ENCODE assay signal across 8 cellular contexts in genomic region chr17:58630883-58631522, GRCh38.
DNase-seq lines count a peak whose midpoint lies in the region; ATAC-seq and TF ChIP-seq lines count a peak whose summit lies in the region.

No MANE protein-coding gene starts in this region.

- H3K9me3 Mint-ChIP-seq in T-cell, result no peaks in the 10 kb centered on the region

- peaks cover 7% of the 10 kb centered on the region for H3K4me1 ChIP-seq in A673 (ENCODE audit: insufficient read depth, low read length, poor library complexity, severe bottlenecking)
- H3K4me1 ChIP-seq in effector memory CD4-positive, alpha-beta T cell (ENCODE audit: control insufficient read depth, insufficient read depth, low read length, poor library complexity, severe bottlenecking), result peaks cover 3% of the 10 kb centered on the region
- peaks cover 0 to 3% of the 10 kb centered on the region in 2 donors for H3K4me1 ChIP-seq in neuronal stem cell (ENCODE audit: control insufficient read depth in 2 of 2, insufficient read depth in 1 of 2, low read depth in 1 of 2, low read length in 2 of 2)
- H3K4me1 ChIP-seq in aorta (ENCODE audit: control insufficient read depth in 1 of 2, insufficient read depth in 2 of 2, low read length in 2 of 2), result no peaks in the 10 kb centered on the region

- H3K36me3 ChIP-seq in A673 (ENCODE audit: insufficient read depth, low read length, poor library complexity, severe bottlenecking) (no peaks in the 10 kb centered on the region), neuronal stem cell (replicated peaks in 1 of 2; ENCODE audit: control insufficient read depth in 2 of 2, insufficient read depth in 2 of 2, low read length in 2 of 2) (no peaks in the 10 kb centered on the region), aorta (ENCODE audit: control insufficient read depth in 1 of 2, insufficient read depth in 2 of 2, low read length in 1 of 2) (no peaks in the 10 kb centered on the region)
- H3K36me3 ChIP-seq in effector memory CD4-positive, alpha-beta T cell (ENCODE audit: control insufficient read depth, insufficient read depth, low read length), result no peaks in the 10 kb centered on the region

- ATAC-seq in GM21576 (IDR thresholded peaks at IDR 0.05; ENCODE audit: unreplicated experiment) (peak; percentile 43), T-cell (replicated peaks in 1 of 4) (peak in 1 of 4 experiments; percentile 3), aorta (ENCODE audit: low FRiP score) (no peak), GM21447 (IDR thresholded peaks at IDR 0.05; ENCODE audit: unreplicated experiment) (no peak)

- no peak overlapping the region for H3K4me2 ChIP-seq in neuronal stem cell (ENCODE audit: insufficient read depth, low read length, poor library complexity, severe bottlenecking)

- H3K4ac ChIP-seq in neuronal stem cell (ENCODE audit: low read length), result no peak overlapping the region

- no peaks in the 10 kb centered on the region for H3K79me1 ChIP-seq in neuronal stem cell (ENCODE audit: low read depth, low read length)

- no peak overlapping the region for H2AK5ac ChIP-seq in neuronal stem cell (ENCODE audit: low read depth, low read length)

- no peak overlapping the region for H2BK120ac ChIP-seq in neuronal stem cell (ENCODE audit: low read depth, low read length)

- H3K9me3 ChIP-seq in A673 (ENCODE audit: low read depth, low read length, poor library complexity, severe bottlenecking) (no peaks in the 10 kb centered on the region), neuronal stem cell (replicated peaks in 1 of 2; ENCODE audit: control insufficient read depth in 2 of 2, insufficient read depth in 1 of 2, low read depth in 1 of 2, low read length in 2 of 2) (no peaks in the 10 kb centered on the region), aorta (ENCODE audit: control insufficient read depth, low read length) (no peaks in the 10 kb centered on the region)
- H3K9me3 ChIP-seq in effector memory CD4-positive, alpha-beta T cell (ENCODE audit: control insufficient read depth, low read length), result no peaks in the 10 kb centered on the region

- H3K4me3 Mint-ChIP-seq in T-cell, result no peak overlapping the region

- POLR2A ChIA-PET in A673 (lab: Charles Lee; ENCODE audit: low non-redundant PET), result interaction anchor here (0.6 to 0.8 kb wide), 7 partner anchors 11 to 1090 kb away, joined by 3 to 12 read pairs (median 5); no protein-coding TSS in a partner anchor
- POLR2A ChIA-PET in T-cell (lab: Charles Lee), result interaction anchor here (0.5 to 2.5 kb wide), 10 partner anchors 21 to 525 kb away, joined by 3 to 29 read pairs (median 4); partner anchors contain the start of genes PRR11 (in 1 of the 2) and RAD51C (in 1 of the 2)

- H3K4me1 Mint-ChIP-seq in T-cell, result peaks cover 0 to 11% (median 5%) of the 10 kb centered on the region in 3 donors

- BruUV-seq in A673 (replicated peaks; lab: Mats Ljungman, UMichigan), result TSS peak; percentile 98

- no peak overlapping the region for H4K8ac ChIP-seq in neuronal stem cell (ENCODE audit: low read depth, low read length)

- no peak overlapping the region for H4K91ac ChIP-seq in neuronal stem cell (ENCODE audit: low read depth, low read length, poor library complexity)

- H3K36me3 Mint-ChIP-seq in T-cell, result no peaks in the 10 kb centered on the region

- intact Hi-C loops in A673 (cut with micrococcal nuclease; ENCODE audit: unreplicated experiment), result no loop called here
- intact Hi-C loops in aorta (cut with DNase I), result loop anchor here (5.0 kb wide), 3 partner anchors 61 to 114 kb away; partner anchors contain the start of genes RAD51C (in 1 of the 2) and TEX14 (in 1 of the 2)

- H3K27ac ChIP-seq in A673 (ENCODE audit: low read depth, low read length, poor library complexity, severe bottlenecking) (peak overlapping the region; percentile 97), neuronal stem cell (replicated peaks; ENCODE audit: low read length) (peak overlapping the region; percentile 85), aorta (ENCODE audit: low read depth in 1 of 2, low read length in 2 of 2) (peak overlapping the region; percentile 69 to 76)
- H3K27ac ChIP-seq in effector memory CD4-positive, alpha-beta T cell (ENCODE audit: insufficient read depth, low read length, poor library complexity, severe bottlenecking), result peak overlapping the region; percentile 74

- DNase-seq in A673 (ENCODE audit: low spot score), result no peak
- peak in 27 of 34 experiments; percentile 2 to 29 (median 9) for DNase-seq in T-cell
- DNase-seq in effector memory CD4-positive, alpha-beta T cell, result peak; percentile 1 to 29 (median 26)
- DNase-seq in neuronal stem cell (ENCODE audit: low spot score), result peak; percentile 51
- DNase-seq in aorta, result no peak
- no peak for DNase-seq in globus pallidus (ENCODE audit: low spot score)

- no peaks in the 10 kb centered on the region for H3K27me3 Mint-ChIP-seq in T-cell

- H3K9ac ChIP-seq in neuronal stem cell (ENCODE audit: low read depth, low read length, poor library complexity), result no peak overlapping the region

- no peak overlapping the region for H2BK12ac ChIP-seq in neuronal stem cell (ENCODE audit: low read length)

- H3K23ac ChIP-seq in neuronal stem cell (ENCODE audit: low read depth, low read length, poor library complexity), result no peak overlapping the region

- H2BK15ac ChIP-seq in neuronal stem cell (ENCODE audit: low read length), result no peak overlapping the region

- H3K18ac ChIP-seq in neuronal stem cell (ENCODE audit: low read length), result peak overlapping the region; percentile 59

- CTCF ChIA-PET in A673 (lab: Charles Lee) (interaction anchor here (0.7 to 1.2 kb wide), 2 partner anchors 43 to 112 kb away, joined by 4 to 8 read pairs; no protein-coding TSS in a partner anchor), T-cell (lab: Charles Lee) (interaction anchor here (0.5 to 2.8 kb wide), 7 partner anchors 27 to 959 kb away, joined by 3 to 11 read pairs (median 8); partner anchors contain the start of genes PRR11 (in 1 of the 2), RAD51C (in 1 of the 2), SKA2 (in 1 of the 2) and TEX14 (in 1 of the 2))

- TF ChIP-seq CTCF in A673 (conservative IDR thresholded peaks at IDR 0.05; ENCODE audit: low read depth, low read length), result no peak

- no CpG with 5 or more reads among the region's 10 CpGs for WGBS in neuronal stem cell (ENCODE audit: extremely low coverage in 2 of 2, insufficient read length in 2 of 2, insufficient replicate concordance in 1 of 2), 2 donors
- WGBS in aorta, 2 donors, result 14 to 15% methylated on average over 10 of the region's 10 CpGs

- H3K27me3 ChIP-seq in A673 (replicated peaks; ENCODE audit: insufficient read depth, low read depth, low read length, poor library complexity), result no peaks in the 10 kb centered on the region
- H3K27me3 ChIP-seq in effector memory CD4-positive, alpha-beta T cell (replicated peaks; ENCODE audit: control insufficient read depth, insufficient read depth, low read length, poor library complexity, severe bottlenecking), result no peaks in the 10 kb centered on the region
- H3K27me3 ChIP-seq in neuronal stem cell (ENCODE audit: control insufficient read depth in 3 of 3, insufficient read depth in 3 of 3, low read depth in 1 of 3, low read length in 3 of 3), result no peaks in the 10 kb centered on the region
- peaks cover 0 to 2% of the 10 kb centered on the region in 2 donors for H3K27me3 ChIP-seq in aorta (ENCODE audit: control insufficient read depth in 1 of 2, insufficient read depth in 2 of 2, low read length in 1 of 2)

- no peak overlapping the region for H2AFZ ChIP-seq in neuronal stem cell (ENCODE audit: low read length)

- H3K27ac Mint-ChIP-seq in T-cell, result no peak overlapping the region

- no peak overlapping the region for H2BK5ac ChIP-seq in neuronal stem cell (ENCODE audit: low read length)

- no peak overlapping the region for H3K14ac ChIP-seq in neuronal stem cell (ENCODE audit: low read length)

- no peak overlapping the region for H3K4me3 ChIP-seq in A673 (ENCODE audit: low read depth, low read length, poor library complexity, severe bottlenecking)
- no peak overlapping the region for H3K4me3 ChIP-seq in effector memory CD4-positive, alpha-beta T cell (ENCODE audit: insufficient read depth, low read depth, low read length, poor library complexity, severe bottlenecking)
- no peak overlapping the region for H3K4me3 ChIP-seq in neuronal stem cell (ENCODE audit: low read length in 2 of 2)
- no peak overlapping the region for H3K4me3 ChIP-seq in aorta (ENCODE audit: low read length in 2 of 2)

Comparison
In these comparisons a context has a peak if more than half of its experiments do, and no peak if none do; other contexts are left out.
1. DNase-seq: peak in T-cell (27 of 34), effector memory CD4-positive, alpha-beta T cell (3 of 3) and neuronal stem cell (single experiment); none in A673 (single experiment), aorta (0 of 2) and globus pallidus (single experiment).
2. Peak in every context shown above with its lines, with median percentiles within 50 percentile points of each other: H3K27ac ChIP-seq.